ENCODE assay signal across 8 cellular contexts in the genomic region with DNA sequence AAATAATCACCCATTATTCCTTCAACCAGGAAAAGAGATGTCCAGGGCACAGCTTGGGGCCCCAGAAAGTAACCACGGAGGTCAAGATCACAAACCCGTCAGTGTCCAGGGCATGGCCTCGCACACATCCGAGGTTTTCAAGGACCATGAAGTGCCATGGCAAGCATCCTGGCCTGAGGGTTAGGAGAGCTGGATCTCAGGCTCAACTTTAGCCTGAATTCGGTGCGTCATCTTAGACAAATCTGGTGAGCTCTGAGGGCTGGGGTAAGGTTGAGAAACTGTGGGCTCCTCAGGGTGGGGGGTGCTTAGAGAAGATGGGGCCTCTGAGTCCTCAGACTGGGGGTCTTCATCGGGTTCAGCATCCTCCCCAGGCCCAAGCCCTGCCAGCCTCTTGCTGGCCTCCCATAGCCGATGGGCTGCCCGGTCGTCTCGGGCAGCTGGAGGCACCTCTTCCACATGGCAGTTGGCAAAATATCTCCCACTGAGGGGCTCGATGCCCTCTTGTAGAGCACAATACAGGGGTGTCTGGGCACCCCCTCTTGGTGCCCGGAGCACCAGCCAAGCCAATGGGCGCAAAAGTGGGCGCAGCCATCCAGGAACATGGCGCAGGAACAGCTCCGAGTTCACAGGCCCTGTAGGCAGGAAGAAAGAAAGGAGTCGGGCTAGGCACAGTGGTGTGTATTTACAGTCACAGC. TPM values are rescaled to one million over a fixed set of nuclear protein-coding genes. Genes with fewer than 3 reads are reported as not detected.
DNase-seq lines count a peak whose midpoint lies in the region; ATAC-seq, FAIRE-seq and TF ChIP-seq lines count a peak whose summit lies in the region.

No MANE protein-coding gene starts in this region.

- H3K27me3 ChIP-seq in HepG2 (ENCODE audit: control insufficient read depth in 1 of 2, insufficient read depth in 2 of 2, low read length in 2 of 2): no peaks in the 10 kb centered on the region; a peak in 1 of 5 replicates

- CTCF ChIA-PET in activated CD4-positive, alpha-beta T cell treated with anti-CD3 and anti-CD28 coated beads, Interleukin-2, amount 10 ng/mL, durations not matched to agents 7 days and 5 days (lab: Charles Lee): interaction anchor here (0.9 to 3.6 kb wide), 13 partner anchors 10 to 219 kb away, joined by 3 to 31 read pairs (median 4); partner anchors contain the start of genes FAM222B and TLCD1
- CTCF ChIA-PET in HepG2 (lab: Yijun Ruan, JAX; ENCODE audit: low intra/inter-chr PET ratio, low total read pairs): no interaction called here

- 78% methylated on average over 14 of the region's 18 CpGs for WGBS in HepG2 (ENCODE audit: low lambda C conversion rate)

- peaks cover 62% of the 10 kb centered on the region for H3K4me1 Mint-ChIP-seq in activated CD4-positive, alpha-beta T cell treated with anti-CD3 and anti-CD28 coated beads, Interleukin-2, amount 10 ng/mL, durations not matched to agents 7 days and 5 days

- no peak for TF ChIP-seq CTCF in HepG2 (CRISPR knock-in tag; IDR thresholded peaks at IDR 0.05)

- peaks cover 54% of the 10 kb centered on the region for H3K36me3 Mint-ChIP-seq in activated CD4-positive, alpha-beta T cell treated with anti-CD3 and anti-CD28 coated beads, Interleukin-2, amount 10 ng/mL, durations not matched to agents 7 days and 5 days (ENCODE audit: low read depth)
- H3K36me3 Mint-ChIP-seq in activated naive CD4-positive, alpha-beta T cell treated with anti-CD3 and anti-CD28 coated beads, Interleukin-2, amount 50 U/mL, for 72 hours: peaks cover 21 to 50% of the 10 kb centered on the region in 2 donors

- peak overlapping the region; percentile 83; the same call in 1 of the 2 replicates for H3K9ac ChIP-seq in HepG2 (ENCODE audit: insufficient read depth, low read depth, low read length)

- no peaks in the 10 kb centered on the region for H3K27me3 Mint-ChIP-seq in activated CD4-positive, alpha-beta T cell treated with anti-CD3 and anti-CD28 coated beads, Interleukin-2, amount 10 ng/mL, durations not matched to agents 7 days and 5 days

- H3K4me3 ChIP-seq in HepG2 (replicated peaks in 1 of 3; ENCODE audit: insufficient read depth in 1 of 3, low read depth in 2 of 3, low read length in 3 of 3): no peak overlapping the region; a peak in 1 of 6 replicates

- H3K4me1 ChIP-seq in HepG2 (ENCODE audit: insufficient read depth, low read length): peaks cover 49% of the 10 kb centered on the region

- in situ Hi-C loops in HepG2 (cut with HindIII; ENCODE audit: extremely low pct_ligation_motif_present, low pct_unique_long_range_greater_than_20kb): loop anchor here (25.0 kb wide), 1 partner anchor 261 kb away; the partner anchor contains the start of gene BLTP2

- peaks cover 0 to 5% of the 10 kb centered on the region in 2 experiments; a peak in 1 of 5 replicates for H3K36me3 ChIP-seq in HepG2 (replicated peaks in 1 of 2; ENCODE audit: control insufficient read depth in 1 of 2, insufficient read depth in 2 of 2, low read length in 2 of 2)

- FAIRE-seq in HepG2 (lab: Jason Lieb, UNC): no peak

- TF ChIP-seq POLR2A in HepG2 (IDR thresholded peaks at IDR 0.05; ENCODE audit: insufficient read depth in 1 of 2, low read depth in 2 of 2, low read length in 2 of 2): no peak

- H3K27ac ChIP-seq in HepG2 (ENCODE audit: extremely low read length, insufficient read depth, low read length): no peak overlapping the region
- H3K27ac ChIP-seq in temporal lobe (ENCODE audit: low read depth, low read length): peak overlapping the region; percentile 81

- peak overlapping the region; percentile 97 for H3K27ac Mint-ChIP-seq in activated CD4-positive, alpha-beta T cell treated with anti-CD3 and anti-CD28 coated beads, Interleukin-2, amount 10 ng/mL, durations not matched to agents 7 days and 5 days
- H3K27ac Mint-ChIP-seq in activated naive CD4-positive, alpha-beta T cell treated with anti-CD3 and anti-CD28 coated beads, Interleukin-2, amount 50 U/mL, for 72 hours: peak overlapping the region; percentile 90 to 95

- H3K4me3 Mint-ChIP-seq in activated CD4-positive, alpha-beta T cell treated with anti-CD3 and anti-CD28 coated beads, Interleukin-2, amount 10 ng/mL, durations not matched to agents 7 days and 5 days: peak overlapping the region; percentile 98

- TF ChIP-seq EP300 in HepG2 (IDR thresholded peaks at IDR 0.05; ENCODE audit: low read depth in 2 of 2, low read length in 2 of 2) (no peak), HepG2 (CRISPR knock-in tag; IDR thresholded peaks at IDR 0.05; ENCODE audit: borderline replicate concordance) (no peak)

- TF ChIP-seq RAD21 in HepG2 (CRISPR knock-in tag; IDR thresholded peaks at IDR 0.05): no peak

- H3K9me3 ChIP-seq in HepG2 (ENCODE audit: low read length): no peaks in the 10 kb centered on the region

- no peaks in the 10 kb centered on the region; the same call in none of the 2 replicates for H4K20me1 ChIP-seq in HepG2 (ENCODE audit: insufficient read depth, low read length)

- intact Hi-C loops in HepG2 (cut with micrococcal nuclease; ENCODE audit: unreplicated experiment): loop anchor here (5.0 kb wide), 1 partner anchor 136 kb away; no protein-coding TSS in a partner anchor

- BruUV-seq in HepG2 (replicated peaks; lab: Mats Ljungman, UMichigan): no TSS peak

- H3K4me2 ChIP-seq in HepG2 (ENCODE audit: low read depth, low read length): peak overlapping the region; percentile 90

- POLR2A ChIA-PET in activated CD4-positive, alpha-beta T cell treated with anti-CD3 and anti-CD28 coated beads, Interleukin-2, amount 10 ng/mL, durations not matched to agents 7 days and 5 days (lab: Charles Lee): no interaction called here
- POLR2A ChIA-PET in HepG2 (lab: Yijun Ruan, JAX): interaction anchor here (0.9 to 3.5 kb wide), 10 partner anchors 10 to 179 kb away, joined by 3 to 16 read pairs (median 4); partner anchors contain the start of genes FAM222B and RPL23A

- no peak for DNase-seq in activated CD4-positive, alpha-beta T cell treated with anti-CD3 and anti-CD28 coated beads, Interleukin-2, amount 10 ng/mL, durations not matched to agents 7 days and 5 days
- no peak for DNase-seq in activated CD4-positive, alpha-beta T cell treated with anti-CD3 and anti-CD28 coated beads for 4 hours
- no peak for DNase-seq in activated naive CD4-positive, alpha-beta T cell treated with anti-CD3 and anti-CD28 coated beads, Interleukin-2, amount 50 U/mL, for 72 hours (ENCODE audit: low spot score in 2 of 2)
- DNase-seq in HepG2 (ENCODE audit: low spot score) (no peak), NCI-H1092 (lab: John Stamatoyannopoulos, UW) (no peak), AG08396 (ENCODE audit: low spot score) (no peak)
- DNase-seq in stimulated activated CD4-positive, alpha-beta T cell treated with anti-CD3 and anti-CD28 coated beads, Interleukin-4, amount 100 ng/mL, for 4 hours: no peak

- H3K9me3 Mint-ChIP-seq in activated CD4-positive, alpha-beta T cell treated with anti-CD3 and anti-CD28 coated beads, Interleukin-2, amount 10 ng/mL, durations not matched to agents 7 days and 5 days: no peaks in the 10 kb centered on the region
- H3K9me3 Mint-ChIP-seq in activated naive CD4-positive, alpha-beta T cell treated with anti-CD3 and anti-CD28 coated beads, Interleukin-2, amount 50 U/mL, for 72 hours: peaks cover 0 to 5% of the 10 kb centered on the region in 2 donors

- ATAC-seq in activated naive CD4-positive, alpha-beta T cell treated with anti-CD3 and anti-CD28 coated beads, Interleukin-2, amount 50 U/mL, for 72 hours: no peak
- no peak for ATAC-seq in HepG2

- peaks cover 30% of the 10 kb centered on the region for H3K79me2 ChIP-seq in HepG2 (ENCODE audit: insufficient read depth, low read length)

- no peak overlapping the region for H2AFZ ChIP-seq in HepG2 (ENCODE audit: low read length)

RNA-seq across cellular contexts. Expression of gene FLOT2, which starts 0.9 kb away (rescaled TPM):
- total RNA-seq in activated CD4-positive, alpha-beta T cell treated with anti-CD3 and anti-CD28 coated beads, Interleukin-2, amount 10 ng/mL, durations not matched to agents 7 days and 5 days: 100 to 1,000 TPM; 200 to 212 TPM
- 100 to 1,000 TPM in 1 of 2 donors, 10 to 100 TPM in 1; 44.9 to 102 TPM for total RNA-seq in activated naive CD4-positive, alpha-beta T cell treated with anti-CD3 and anti-CD28 coated beads, Interleukin-2, amount 50 U/mL, for 72 hours
- total RNA-seq in HepG2 (2016; rRNA removed; fragmentation: Illumina TruSeq; extraction: Trizol) (54.3 and 60.7 TPM in 2 replicates), temporal lobe (27.0 TPM)
- 21.0 and 27.1 TPM in 2 replicates for total RNA-seq in HepG2 (2016; cell fraction: cytosol; rRNA removed; fragmentation: Illumina TruSeq; extraction: Trizol; ENCODE audit: low read depth)
- 53.0 and 55.0 TPM in 2 replicates for total RNA-seq in HepG2 (2016; cell fraction: insoluble cytoplasmic fraction; rRNA removed; fragmentation: Illumina TruSeq; extraction: Trizol)
- 55.4 and 58.7 TPM in 2 replicates for total RNA-seq in HepG2 (2016; cell fraction: membrane; rRNA removed; fragmentation: Illumina TruSeq; extraction: Trizol)
- total RNA-seq in HepG2 (2016; cell fraction: nucleus; rRNA removed; fragmentation: Illumina TruSeq; extraction: Trizol): 31.5 and 32.6 TPM in 2 replicates
- polyA plus RNA-seq in HepG2 (2011; rRNA removed): 54.5 and 60.6 TPM in 2 replicates
- 66.4 and 77.9 TPM in 2 replicates for polyA plus RNA-seq in HepG2 (2011; cell fraction: cytosol; rRNA removed)
- 62.5 and 67.8 TPM in 2 replicates for polyA plus RNA-seq in HepG2 (2011; cell fraction: nucleus; rRNA removed)
- 42.3 and 50.0 TPM in 2 replicates for polyA plus RNA-seq in HepG2 (2012)
- 27.5 and 28.8 TPM in 2 replicates for polyA plus RNA-seq in HepG2 (2016; cell fraction: cytosol; fragmentation: Illumina TruSeq; extraction: Trizol; ENCODE audit: low read depth)
- 48.1 and 64.0 TPM in 2 replicates for polyA plus RNA-seq in HepG2 (2016; cell fraction: insoluble cytoplasmic fraction; fragmentation: Illumina TruSeq; extraction: Trizol; ENCODE audit: low read depth)
- 49.0 and 54.8 TPM in 2 replicates for polyA plus RNA-seq in HepG2 (2016; cell fraction: membrane; fragmentation: Illumina TruSeq; extraction: Trizol; ENCODE audit: low read depth)
- polyA plus RNA-seq in HepG2 (2016; cell fraction: nucleus; fragmentation: Illumina TruSeq; extraction: Trizol; ENCODE audit: insufficient read depth, low read depth): 64.4 and 67.0 TPM in 2 replicates
- polyA minus RNA-seq in HepG2 (2011; rRNA and poly(A)+ RNA removed; ENCODE audit: low replicate concordance): 124 and 166 TPM in 2 replicates
- 35.9 and 59.2 TPM in 2 replicates for polyA minus RNA-seq in HepG2 (2011; cell fraction: cytosol; rRNA and poly(A)+ RNA removed)
- 14.0 and 19.0 TPM in 2 replicates for polyA minus RNA-seq in HepG2 (2011; cell fraction: nucleus; rRNA and poly(A)+ RNA removed)

RNA-seq across cellular contexts. Expression of gene DHRS13, which starts 4.5 kb away (rescaled TPM):
- 10 to 100 TPM; 26.8 to 27.8 TPM for total RNA-seq in activated CD4-positive, alpha-beta T cell treated with anti-CD3 and anti-CD28 coated beads, Interleukin-2, amount 10 ng/mL, durations not matched to agents 7 days and 5 days
- 10 to 100 TPM; 33.8 to 36.5 TPM for total RNA-seq in activated naive CD4-positive, alpha-beta T cell treated with anti-CD3 and anti-CD28 coated beads, Interleukin-2, amount 50 U/mL, for 72 hours
- total RNA-seq in HepG2 (2016; rRNA removed; fragmentation: Illumina TruSeq; extraction: Trizol) (7.6 and 12.6 TPM in 2 replicates), temporal lobe (20.4 TPM)
- 3.8 and 4.4 TPM in 2 replicates for total RNA-seq in HepG2 (2016; cell fraction: cytosol; rRNA removed; fragmentation: Illumina TruSeq; extraction: Trizol; ENCODE audit: low read depth)
- 6.5 and 14.0 TPM in 2 replicates for total RNA-seq in HepG2 (2016; cell fraction: insoluble cytoplasmic fraction; rRNA removed; fragmentation: Illumina TruSeq; extraction: Trizol)
- 8.0 and 9.3 TPM in 2 replicates for total RNA-seq in HepG2 (2016; cell fraction: membrane; rRNA removed; fragmentation: Illumina TruSeq; extraction: Trizol)
- 9.7 and 11.6 TPM in 2 replicates for total RNA-seq in HepG2 (2016; cell fraction: nucleus; rRNA removed; fragmentation: Illumina TruSeq; extraction: Trizol)
- 11.8 and 14.9 TPM in 2 replicates for polyA plus RNA-seq in HepG2 (2011; rRNA removed)
- polyA plus RNA-seq in HepG2 (2011; cell fraction: cytosol; rRNA removed): 17.3 and 17.4 TPM in 2 replicates
- 8.7 and 11.2 TPM in 2 replicates for polyA plus RNA-seq in HepG2 (2011; cell fraction: nucleus; rRNA removed)
- 3.6 and 6.3 TPM in 2 replicates for polyA plus RNA-seq in HepG2 (2012)
- 4.0 and 5.3 TPM in 2 replicates for polyA plus RNA-seq in HepG2 (2016; cell fraction: cytosol; fragmentation: Illumina TruSeq; extraction: Trizol; ENCODE audit: low read depth)
- 8.0 and 9.0 TPM in 2 replicates for polyA plus RNA-seq in HepG2 (2016; cell fraction: insoluble cytoplasmic fraction; fragmentation: Illumina TruSeq; extraction: Trizol; ENCODE audit: low read depth)
- 7.0 and 7.5 TPM in 2 replicates for polyA plus RNA-seq in HepG2 (2016; cell fraction: membrane; fragmentation: Illumina TruSeq; extraction: Trizol; ENCODE audit: low read depth)
- 20.2 and 21.1 TPM in 2 replicates for polyA plus RNA-seq in HepG2 (2016; cell fraction: nucleus; fragmentation: Illumina TruSeq; extraction: Trizol; ENCODE audit: insufficient read depth, low read depth)
- 15.0 and 24.2 TPM in 2 replicates for polyA minus RNA-seq in HepG2 (2011; rRNA and poly(A)+ RNA removed; ENCODE audit: low replicate concordance)
- 5.9 and 8.7 TPM in 2 replicates for polyA minus RNA-seq in HepG2 (2011; cell fraction: cytosol; rRNA and poly(A)+ RNA removed)
- 5.2 and 7.8 TPM in 2 replicates for polyA minus RNA-seq in HepG2 (2011; cell fraction: nucleus; rRNA and poly(A)+ RNA removed)

RNA-seq across cellular contexts. Expression of gene ERAL1, which starts 43.6 kb away (rescaled TPM):
- total RNA-seq in activated CD4-positive, alpha-beta T cell treated with anti-CD3 and anti-CD28 coated beads, Interleukin-2, amount 10 ng/mL, durations not matched to agents 7 days and 5 days: 10 to 100 TPM; 40.8 to 42.9 TPM
- total RNA-seq in activated naive CD4-positive, alpha-beta T cell treated with anti-CD3 and anti-CD28 coated beads, Interleukin-2, amount 50 U/mL, for 72 hours: 10 to 100 TPM; 33.9 to 74.1 TPM
- total RNA-seq in HepG2 (2016; rRNA removed; fragmentation: Illumina TruSeq; extraction: Trizol): 46.9 and 50.7 TPM in 2 replicates
- total RNA-seq in HepG2 (2016; cell fraction: cytosol; rRNA removed; fragmentation: Illumina TruSeq; extraction: Trizol; ENCODE audit: low read depth): 8.5 and 10.0 TPM in 2 replicates
- 48.8 and 50.6 TPM in 2 replicates for total RNA-seq in HepG2 (2016; cell fraction: insoluble cytoplasmic fraction; rRNA removed; fragmentation: Illumina TruSeq; extraction: Trizol)
- total RNA-seq in HepG2 (2016; cell fraction: membrane; rRNA removed; fragmentation: Illumina TruSeq; extraction: Trizol): 17.1 and 19.7 TPM in 2 replicates
- total RNA-seq in HepG2 (2016; cell fraction: nucleus; rRNA removed; fragmentation: Illumina TruSeq; extraction: Trizol): 28.7 and 36.3 TPM in 2 replicates
- polyA plus RNA-seq in HepG2 (2011; rRNA removed): 72.2 and 73.5 TPM in 2 replicates
- 72.3 and 85.9 TPM in 2 replicates for polyA plus RNA-seq in HepG2 (2011; cell fraction: cytosol; rRNA removed)
- 55.6 and 60.0 TPM in 2 replicates for polyA plus RNA-seq in HepG2 (2011; cell fraction: nucleus; rRNA removed)
- 42.4 and 45.1 TPM in 2 replicates for polyA plus RNA-seq in HepG2 (2012)
- 13.8 and 14.3 TPM in 2 replicates for polyA plus RNA-seq in HepG2 (2016; cell fraction: cytosol; fragmentation: Illumina TruSeq; extraction: Trizol; ENCODE audit: low read depth)
- polyA plus RNA-seq in HepG2 (2016; cell fraction: insoluble cytoplasmic fraction; fragmentation: Illumina TruSeq; extraction: Trizol; ENCODE audit: low read depth): 78.5 and 84.9 TPM in 2 replicates
- polyA plus RNA-seq in HepG2 (2016; cell fraction: membrane; fragmentation: Illumina TruSeq; extraction: Trizol; ENCODE audit: low read depth): 24.1 and 26.2 TPM in 2 replicates
- 72.4 and 76.9 TPM in 2 replicates for polyA plus RNA-seq in HepG2 (2016; cell fraction: nucleus; fragmentation: Illumina TruSeq; extraction: Trizol; ENCODE audit: insufficient read depth, low read depth)
- 142 and 176 TPM in 2 replicates for polyA minus RNA-seq in HepG2 (2011; rRNA and poly(A)+ RNA removed; ENCODE audit: low replicate concordance)
- 44.2 and 52.7 TPM in 2 replicates for polyA minus RNA-seq in HepG2 (2011; cell fraction: cytosol; rRNA and poly(A)+ RNA removed)
- 29.7 and 30.6 TPM in 2 replicates for polyA minus RNA-seq in HepG2 (2011; cell fraction: nucleus; rRNA and poly(A)+ RNA removed)
- total RNA-seq in temporal lobe: 24.6 TPM

RNA-seq across cellular contexts. Expression of gene PHF12, which starts 52.9 kb away (rescaled TPM):
- 10 to 100 TPM; 72.3 to 78.1 TPM for total RNA-seq in activated CD4-positive, alpha-beta T cell treated with anti-CD3 and anti-CD28 coated beads, Interleukin-2, amount 10 ng/mL, durations not matched to agents 7 days and 5 days
- 10 to 100 TPM; 46.2 to 71.7 TPM for total RNA-seq in activated naive CD4-positive, alpha-beta T cell treated with anti-CD3 and anti-CD28 coated beads, Interleukin-2, amount 50 U/mL, for 72 hours
- total RNA-seq in HepG2 (2016; rRNA removed; fragmentation: Illumina TruSeq; extraction: Trizol) (9.8 and 10.0 TPM in 2 replicates), temporal lobe (29.3 TPM)
- 38.8 and 40.7 TPM in 2 replicates for total RNA-seq in HepG2 (2016; cell fraction: cytosol; rRNA removed; fragmentation: Illumina TruSeq; extraction: Trizol; ENCODE audit: low read depth)
- 6.6 and 12.3 TPM in 2 replicates for total RNA-seq in HepG2 (2016; cell fraction: insoluble cytoplasmic fraction; rRNA removed; fragmentation: Illumina TruSeq; extraction: Trizol)
- total RNA-seq in HepG2 (2016; cell fraction: membrane; rRNA removed; fragmentation: Illumina TruSeq; extraction: Trizol): 20.1 and 21.2 TPM in 2 replicates
- total RNA-seq in HepG2 (2016; cell fraction: nucleus; rRNA removed; fragmentation: Illumina TruSeq; extraction: Trizol): 11.6 and 13.5 TPM in 2 replicates
- 17.1 and 23.9 TPM in 2 replicates for polyA plus RNA-seq in HepG2 (2011; rRNA removed)
- polyA plus RNA-seq in HepG2 (2011; cell fraction: cytosol; rRNA removed): 9.0 and 10.2 TPM in 2 replicates
- polyA plus RNA-seq in HepG2 (2011; cell fraction: nucleus; rRNA removed): 40.3 and 44.7 TPM in 2 replicates
- 12.4 and 17.6 TPM in 2 replicates for polyA plus RNA-seq in HepG2 (2012)
- polyA plus RNA-seq in HepG2 (2016; cell fraction: cytosol; fragmentation: Illumina TruSeq; extraction: Trizol; ENCODE audit: low read depth): 2.7 and 2.8 TPM in 2 replicates
- polyA plus RNA-seq in HepG2 (2016; cell fraction: insoluble cytoplasmic fraction; fragmentation: Illumina TruSeq; extraction: Trizol; ENCODE audit: low read depth): 11.3 and 15.3 TPM in 2 replicates
- polyA plus RNA-seq in HepG2 (2016; cell fraction: membrane; fragmentation: Illumina TruSeq; extraction: Trizol; ENCODE audit: low read depth): 9.9 and 10.4 TPM in 2 replicates
- 39.1 and 44.1 TPM in 2 replicates for polyA plus RNA-seq in HepG2 (2016; cell fraction: nucleus; fragmentation: Illumina TruSeq; extraction: Trizol; ENCODE audit: insufficient read depth, low read depth)
- polyA minus RNA-seq in HepG2 (2011; rRNA and poly(A)+ RNA removed; ENCODE audit: low replicate concordance): 32.1 and 43.1 TPM in 2 replicates
- 13.8 and 18.0 TPM in 2 replicates for polyA minus RNA-seq in HepG2 (2011; cell fraction: cytosol; rRNA and poly(A)+ RNA removed)
- 23.6 and 28.2 TPM in 2 replicates for polyA minus RNA-seq in HepG2 (2011; cell fraction: nucleus; rRNA and poly(A)+ RNA removed)

RNA-seq across cellular contexts. Expression of gene FAM222B, which starts 55.8 kb away (rescaled TPM):
- total RNA-seq in activated CD4-positive, alpha-beta T cell treated with anti-CD3 and anti-CD28 coated beads, Interleukin-2, amount 10 ng/mL, durations not matched to agents 7 days and 5 days: 10 to 100 TPM; 15.7 to 17.9 TPM
- 10 to 100 TPM; 15.1 to 24.9 TPM for total RNA-seq in activated naive CD4-positive, alpha-beta T cell treated with anti-CD3 and anti-CD28 coated beads, Interleukin-2, amount 50 U/mL, for 72 hours
- total RNA-seq in HepG2 (2016; rRNA removed; fragmentation: Illumina TruSeq; extraction: Trizol) (3.5 and 4.7 TPM in 2 replicates), temporal lobe (3.4 TPM)
- 1.7 and 2.5 TPM in 2 replicates for total RNA-seq in HepG2 (2016; cell fraction: cytosol; rRNA removed; fragmentation: Illumina TruSeq; extraction: Trizol; ENCODE audit: low read depth)
- 2.9 and 3.4 TPM in 2 replicates for total RNA-seq in HepG2 (2016; cell fraction: insoluble cytoplasmic fraction; rRNA removed; fragmentation: Illumina TruSeq; extraction: Trizol)
- 7.9 and 9.0 TPM in 2 replicates for total RNA-seq in HepG2 (2016; cell fraction: membrane; rRNA removed; fragmentation: Illumina TruSeq; extraction: Trizol)
- 2.9 and 4.4 TPM in 2 replicates for total RNA-seq in HepG2 (2016; cell fraction: nucleus; rRNA removed; fragmentation: Illumina TruSeq; extraction: Trizol)
- 7.3 TPM in 2 replicates for polyA plus RNA-seq in HepG2 (2011; rRNA removed)
- polyA plus RNA-seq in HepG2 (2011; cell fraction: cytosol; rRNA removed): 8.0 and 8.4 TPM in 2 replicates
- polyA plus RNA-seq in HepG2 (2011; cell fraction: nucleus; rRNA removed): 11.3 and 13.9 TPM in 2 replicates
- polyA plus RNA-seq in HepG2 (2012): 9.8 and 13.0 TPM in 2 replicates
- polyA plus RNA-seq in HepG2 (2016; cell fraction: cytosol; fragmentation: Illumina TruSeq; extraction: Trizol; ENCODE audit: low read depth): 4.0 and 4.6 TPM in 2 replicates
- polyA plus RNA-seq in HepG2 (2016; cell fraction: insoluble cytoplasmic fraction; fragmentation: Illumina TruSeq; extraction: Trizol; ENCODE audit: low read depth): 9.3 and 13.6 TPM in 2 replicates
- 14.0 and 18.6 TPM in 2 replicates for polyA plus RNA-seq in HepG2 (2016; cell fraction: membrane; fragmentation: Illumina TruSeq; extraction: Trizol; ENCODE audit: low read depth)
- 10.1 and 11.0 TPM in 2 replicates for polyA plus RNA-seq in HepG2 (2016; cell fraction: nucleus; fragmentation: Illumina TruSeq; extraction: Trizol; ENCODE audit: insufficient read depth, low read depth)
- polyA minus RNA-seq in HepG2 (2011; rRNA and poly(A)+ RNA removed; ENCODE audit: low replicate concordance): 14.1 and 27.8 TPM in 2 replicates
- polyA minus RNA-seq in HepG2 (2011; cell fraction: cytosol; rRNA and poly(A)+ RNA removed): 12.3 and 12.7 TPM in 2 replicates
- 12.6 and 12.8 TPM in 2 replicates for polyA minus RNA-seq in HepG2 (2011; cell fraction: nucleus; rRNA and poly(A)+ RNA removed)
